In the genomic region with DNA sequence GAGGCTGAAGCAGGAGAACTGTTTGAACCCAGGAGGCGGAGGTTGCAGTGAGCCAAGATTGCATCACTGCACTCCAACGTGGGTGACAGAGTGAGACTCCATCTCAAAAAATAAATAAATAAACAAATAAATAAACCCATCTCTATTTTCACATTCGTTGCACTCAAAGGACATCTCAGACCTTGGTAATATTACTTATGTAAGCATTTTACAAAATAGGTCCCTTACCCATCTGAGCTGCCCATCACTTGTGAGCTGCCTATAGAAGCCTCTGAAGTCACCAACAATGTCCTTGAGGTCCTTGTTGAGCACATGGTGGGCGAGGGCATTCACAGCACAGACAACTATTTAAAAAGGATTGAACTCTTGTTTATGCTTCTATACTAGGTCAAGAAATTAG, we compare ENCODE assay signal across 7 cellular contexts.
"Had no signal": no experiment of that assay in that cellular context is flagged by ENCODE, and none has a peak within 500 bp of the region (broad histone marks: within the 10 kb centered on the region; RNA-seq: fewer than 3 reads in every experiment).

No MANE protein-coding gene starts in this region.

- H3K27ac ChIP-seq: GM23248, HL-60, KMS-11 had no signal

- H2AFZ ChIP-seq: GM23248 had no signal

- DNase-seq: GM23248, GOT3, H7, Karpas-422 had no signal

- H3K4me3 ChIP-seq: GM23248, HAP-1 had no signal

- H3K4me1 ChIP-seq: HAP-1 had no signal

- H3K4me2 ChIP-seq: KMS-11 had no signal

- H3K9ac ChIP-seq: GM23248, KMS-11 had no signal

- H3K9me3 ChIP-seq: HAP-1 had no signal
